In genomic region chrX:132612990-132613564, GRCh38 we compare ENCODE assay signal across 8 cellular contexts.
DNase-seq lines count a peak whose midpoint lies in the region; ATAC-seq, FAIRE-seq and TF ChIP-seq lines count a peak whose summit lies in the region.

No MANE protein-coding gene starts in this region.

- no peak overlapping the region for H3K4me3 Mint-ChIP-seq in activated CD4-positive, alpha-beta T cell treated with anti-CD3 and anti-CD28 coated beads for 36 hours

- no peak overlapping the region for H3K4me3 ChIP-seq in mucosa of descending colon
- H3K4me3 ChIP-seq in neuronal stem cell (ENCODE audit: low read length in 2 of 2): no peak overlapping the region

- H2BK12ac ChIP-seq in neuronal stem cell (ENCODE audit: low read length): no peak overlapping the region

- no peak overlapping the region for H3K27ac Mint-ChIP-seq in activated CD4-positive, alpha-beta T cell treated with anti-CD3 and anti-CD28 coated beads for 36 hours

- no peaks in the 10 kb centered on the region for H3K79me1 ChIP-seq in neuronal stem cell (ENCODE audit: low read depth, low read length)

- CTCF ChIA-PET in activated CD4-positive, alpha-beta T cell treated with anti-CD3 and anti-CD28 coated beads for 36 hours (lab: Charles Lee): interaction anchor here (0.6 to 4.5 kb wide), 9 partner anchors 9 to 832 kb away, joined by 3 to 38 read pairs (median 3); no protein-coding TSS in a partner anchor

- no peak overlapping the region for H2AK5ac ChIP-seq in neuronal stem cell (ENCODE audit: low read depth, low read length)

- H3K4me1 ChIP-seq in mucosa of descending colon (ENCODE audit: low read depth) (no peaks in the 10 kb centered on the region), neuronal stem cell (ENCODE audit: control insufficient read depth in 2 of 2, insufficient read depth in 1 of 2, low read depth in 1 of 2, low read length in 2 of 2) (no peaks in the 10 kb centered on the region)

- no peak overlapping the region for H3K4me2 ChIP-seq in neuronal stem cell (ENCODE audit: insufficient read depth, low read length, poor library complexity, severe bottlenecking)

- H3K4me1 Mint-ChIP-seq in activated CD4-positive, alpha-beta T cell treated with anti-CD3 and anti-CD28 coated beads for 36 hours: no peaks in the 10 kb centered on the region

- no peak overlapping the region for H4K91ac ChIP-seq in neuronal stem cell (ENCODE audit: low read depth, low read length, poor library complexity)

- H3K4ac ChIP-seq in neuronal stem cell (ENCODE audit: low read length): no peak overlapping the region

- H3K9me3 ChIP-seq in mucosa of descending colon: no peaks in the 10 kb centered on the region
- H3K9me3 ChIP-seq in neuronal stem cell (replicated peaks in 1 of 2; ENCODE audit: control insufficient read depth in 2 of 2, insufficient read depth in 1 of 2, low read depth in 1 of 2, low read length in 2 of 2): no peaks in the 10 kb centered on the region

- TF ChIP-seq CTCF in mucosa of descending colon (IDR thresholded peaks at IDR 0.05): peak; percentile 9

- H2BK15ac ChIP-seq in neuronal stem cell (ENCODE audit: low read length): no peak overlapping the region

- DNase-seq in Ammon's horn (ENCODE audit: low spot score): peak; percentile 49
- peak; percentile 7 for DNase-seq in NCI-H146 treated with DMSO at 0.1 percent for 48 hours (lab: John Stamatoyannopoulos, UW; ENCODE audit: unreplicated experiment)
- DNase-seq in activated CD4-positive, alpha-beta T cell treated with anti-CD3 and anti-CD28 coated beads for 36 hours: peak; percentile 64
- DNase-seq in effector CD4-positive, alpha-beta T cell: peak; percentile 8
- DNase-seq in mucosa of descending colon: peak in 2 of 3 donors; percentile 47 to 58
- peak; percentile 24 for DNase-seq in urothelium cell line (ENCODE audit: low spot score)
- DNase-seq in neuronal stem cell (ENCODE audit: low spot score): no peak

- H3K36me3 Mint-ChIP-seq in activated CD4-positive, alpha-beta T cell treated with anti-CD3 and anti-CD28 coated beads for 36 hours (ENCODE audit: low read depth): no peaks in the 10 kb centered on the region

- no peak overlapping the region for H3K18ac ChIP-seq in neuronal stem cell (ENCODE audit: low read length)

- POLR2A ChIA-PET in activated CD4-positive, alpha-beta T cell treated with anti-CD3 and anti-CD28 coated beads for 36 hours (lab: Charles Lee): no interaction called here

- H3K36me3 ChIP-seq in mucosa of descending colon (ENCODE audit: low read depth): no peaks in the 10 kb centered on the region
- H3K36me3 ChIP-seq in neuronal stem cell (replicated peaks in 1 of 2; ENCODE audit: control insufficient read depth in 2 of 2, insufficient read depth in 2 of 2, low read length in 2 of 2): no peaks in the 10 kb centered on the region

- no peak for FAIRE-seq in urothelium cell line (lab: Jason Lieb, UNC)

- intact Hi-C loops in activated CD4-positive, alpha-beta T cell treated with anti-CD3 and anti-CD28 coated beads for 36 hours (cut with DNase I, micrococcal nuclease): loop anchor here (1.0 to 10.0 kb wide), 4 partner anchors 128 to 772 kb away; partner anchors contain the start of gene MBNL3 (in 1 of the 2)
- intact Hi-C loops in mucosa of descending colon (cut with DNase I, micrococcal nuclease): no loop called here

- H3K27me3 Mint-ChIP-seq in activated CD4-positive, alpha-beta T cell treated with anti-CD3 and anti-CD28 coated beads for 36 hours: no peaks in the 10 kb centered on the region

- no peaks in the 10 kb centered on the region for H3K9me3 Mint-ChIP-seq in activated CD4-positive, alpha-beta T cell treated with anti-CD3 and anti-CD28 coated beads for 36 hours (ENCODE audit: low read depth)

- H2BK120ac ChIP-seq in neuronal stem cell (ENCODE audit: low read depth, low read length): no peak overlapping the region

- no peak overlapping the region for H3K23ac ChIP-seq in neuronal stem cell (ENCODE audit: low read depth, low read length, poor library complexity)

- WGBS in neuronal stem cell (ENCODE audit: extremely low coverage in 2 of 2, insufficient read length in 2 of 2, insufficient replicate concordance in 1 of 2), 2 donors: no CpG with 5 or more reads among the region's 7 CpGs

- no peak overlapping the region for H2AFZ ChIP-seq in neuronal stem cell (ENCODE audit: low read length)

- H3K14ac ChIP-seq in neuronal stem cell (ENCODE audit: low read length): no peak overlapping the region

- H3K27ac ChIP-seq in neuronal stem cell (replicated peaks; ENCODE audit: low read length): no peak overlapping the region

- H3K27me3 ChIP-seq in neuronal stem cell (ENCODE audit: control insufficient read depth in 3 of 3, insufficient read depth in 3 of 3, low read depth in 1 of 3, low read length in 3 of 3): peaks cover 0 to 19% (median 0%) of the 10 kb centered on the region in 3 experiments

- no peak overlapping the region for H4K8ac ChIP-seq in neuronal stem cell (ENCODE audit: low read depth, low read length)

- H3K9ac ChIP-seq in neuronal stem cell (ENCODE audit: low read depth, low read length, poor library complexity): no peak overlapping the region

- H2BK5ac ChIP-seq in neuronal stem cell (ENCODE audit: low read length): no peak overlapping the region

- ATAC-seq in GM18907 (IDR thresholded peaks at IDR 0.05; ENCODE audit: unreplicated experiment): peak; percentile 60
- ATAC-seq in activated CD4-positive, alpha-beta T cell treated with anti-CD3 and anti-CD28 coated beads for 36 hours: no peak
- peak; percentile 72 for ATAC-seq in mucosa of descending colon

Comparison
In these comparisons a context has a peak if more than half of its experiments do, and no peak if none do; other contexts are left out.
1. intact Hi-C loops: an anchor here in activated CD4-positive, alpha-beta T cell treated with anti-CD3 and anti-CD28 coated beads for 36 hours (1.0 to 10.0 kb wide); none called in mucosa of descending colon.